9 cellular contexts compared by ENCODE assay signal in genomic region chr17:47802341-47803022, GRCh38. TPM values are rescaled to one million over a fixed set of nuclear protein-coding genes. Genes with fewer than 3 reads are reported as not detected.
DNase-seq lines count a peak whose midpoint lies in the region; ATAC-seq and TF ChIP-seq lines count a peak whose summit lies in the region.
"Had no signal": no experiment of that assay in that cellular context is flagged by ENCODE, and none has a peak within 500 bp of the region (broad histone marks: within the 10 kb centered on the region; RNA-seq: fewer than 3 reads in every experiment).

No MANE protein-coding gene starts in this region.

- H3K4me1 ChIP-seq in DND-41 (ENCODE audit: insufficient read depth, low read length) (no peaks in the 10 kb centered on the region), left ventricle myocardium inferior (peaks cover 10% of the 10 kb centered on the region), smooth muscle cell (ENCODE audit: low read depth) (no peaks in the 10 kb centered on the region)

- H3K79me2 ChIP-seq in DND-41 (ENCODE audit: insufficient read depth, low read length) (no peaks in the 10 kb centered on the region), smooth muscle cell (ENCODE audit: low read depth) (no peaks in the 10 kb centered on the region)

- H3K4me3 ChIP-seq in DND-41 (ENCODE audit: low read depth in 1 of 2, low read length in 2 of 2), result no peak overlapping the region
- no peak overlapping the region for H3K4me3 ChIP-seq in left ventricle myocardium inferior
- H3K4me3 ChIP-seq in smooth muscle cell, result no peak overlapping the region

- H3K27ac ChIP-seq in DND-41 (ENCODE audit: low read length) (no peak overlapping the region), left ventricle myocardium inferior (replicated peaks) (no peak overlapping the region), smooth muscle cell (ENCODE audit: low read depth) (no peak overlapping the region)

- H3K9me3 ChIP-seq in DND-41 (ENCODE audit: insufficient read depth, low read length, severe bottlenecking), result no peaks in the 10 kb centered on the region
- H3K9me3 ChIP-seq in left ventricle myocardium inferior (replicated peaks), result no peaks in the 10 kb centered on the region
- no peaks in the 10 kb centered on the region for H3K9me3 ChIP-seq in smooth muscle cell (replicated peaks; ENCODE audit: low read depth)

- no peak overlapping the region for H2AFZ ChIP-seq in DND-41 (ENCODE audit: low read depth, low read length)
- H2AFZ ChIP-seq in smooth muscle cell (ENCODE audit: low read depth), result no peak overlapping the region

- no peaks in the 10 kb centered on the region for H3K27me3 ChIP-seq in DND-41 (ENCODE audit: insufficient read depth, low read length, poor library complexity)
- peaks cover 9% of the 10 kb centered on the region for H3K27me3 ChIP-seq in left ventricle myocardium inferior (ENCODE audit: low read depth)
- peaks cover 15% of the 10 kb centered on the region for H3K27me3 ChIP-seq in smooth muscle cell (ENCODE audit: low read depth)

- 30% methylated on average over 9 of the region's 9 CpGs for WGBS in smooth muscle cell (ENCODE audit: low lambda C conversion rate)

- peak; percentile 73 for TF ChIP-seq CTCF in DND-41 (IDR thresholded peaks at IDR 0.05; ENCODE audit: borderline replicate concordance, extremely low read depth, low read length, poor library complexity, severe bottlenecking)
- peak; percentile 64 for TF ChIP-seq CTCF in left ventricle myocardium inferior (IDR thresholded peaks at IDR 0.05; ENCODE audit: borderline replicate concordance)
- TF ChIP-seq CTCF in smooth muscle cell (IDR thresholded peaks at IDR 0.05; ENCODE audit: borderline replicate concordance, insufficient read depth, poor library complexity, severe bottlenecking), result peak; percentile 36

- H3K9ac ChIP-seq in DND-41 (ENCODE audit: low read depth, low read length) (no peak overlapping the region), smooth muscle cell (ENCODE audit: low read depth) (no peak overlapping the region)

- H3K4me2 ChIP-seq in DND-41 (ENCODE audit: insufficient read depth, low read length) (no peak overlapping the region), smooth muscle cell (no peak overlapping the region)

- H3F3A ChIP-seq in smooth muscle cell (ENCODE audit: low read depth), result no peaks in the 10 kb centered on the region

- intact Hi-C loops in left ventricle myocardium inferior (cut with micrococcal nuclease), result no loop called here

- ATAC-seq in DND-41 (ENCODE audit: insufficient read depth, low read depth), result peak; percentile 92
- ATAC-seq in GM21526 (IDR thresholded peaks at IDR 0.05; ENCODE audit: low FRiP score, unreplicated experiment), result no peak
- no peak for ATAC-seq in HG02970 (IDR thresholded peaks at IDR 0.05; ENCODE audit: low FRiP score, unreplicated experiment)

- peak; percentile 61 for DNase-seq in DND-41
- peak; percentile 61 for DNase-seq in LHCN-M2 (ENCODE audit: low read depth)
- peak; percentile 79 for DNase-seq in RPMI8226
- peak; percentile 39 for DNase-seq in activated gamma-delta T cell treated with anti-CD3 and anti-CD28 coated beads, Interleukin-2, amount 50 U/mL, for 16 hours (ENCODE audit: low read depth)
- DNase-seq in left ventricle myocardium inferior, result no peak
- no peak for DNase-seq in smooth muscle cell (lab: John Stamatoyannopoulos, UW; ENCODE audit: unreplicated experiment)

- peaks cover 8% of the 10 kb centered on the region for H3K36me3 ChIP-seq in DND-41 (ENCODE audit: insufficient read depth, low read length)
- H3K36me3 ChIP-seq in left ventricle myocardium inferior, result peaks cover 4% of the 10 kb centered on the region
- no peaks in the 10 kb centered on the region for H3K36me3 ChIP-seq in smooth muscle cell (ENCODE audit: low read depth)

- H4K20me1 ChIP-seq in DND-41 (ENCODE audit: insufficient read depth, low read length) (peaks cover 4% of the 10 kb centered on the region; the same call in 1 of the 2 replicates), smooth muscle cell (ENCODE audit: low read depth) (no peaks in the 10 kb centered on the region)

RNA-seq across cellular contexts. Expression of gene OSBPL7, which starts 19.1 kb away (rescaled TPM):
- total RNA-seq in LHCN-M2 (2014; rRNA removed), result 15.3 and 21.4 TPM in 2 replicates
- 6.5 TPM for polyA plus RNA-seq in LHCN-M2 (2012)
- 4.4 TPM for total RNA-seq in left ventricle myocardium inferior
- total RNA-seq in smooth muscle cell, result 3.7 and 9.2 TPM in 2 replicates
- 6.3 and 8.4 TPM in 2 replicates for polyA plus RNA-seq in smooth muscle cell

RNA-seq across cellular contexts. Expression of gene MRPL10, which starts 28.9 kb away (rescaled TPM):
- 45.4 and 47.5 TPM in 2 replicates for total RNA-seq in LHCN-M2 (2014; rRNA removed)
- 39.6 TPM for polyA plus RNA-seq in LHCN-M2 (2012)
- total RNA-seq in left ventricle myocardium inferior, result 60.5 TPM
- total RNA-seq in smooth muscle cell, result 24.0 and 30.4 TPM in 2 replicates
- polyA plus RNA-seq in smooth muscle cell, result 36.6 and 40.4 TPM in 2 replicates

RNA-seq across cellular contexts. Expression of gene LRRC46, which starts 29.0 kb away (rescaled TPM):
- total RNA-seq in LHCN-M2 (2014; rRNA removed) (0.45 and 1.4 TPM in 2 replicates), left ventricle myocardium inferior (0.63 TPM), smooth muscle cell (not detected in 2 replicates)
- 1.1 TPM for polyA plus RNA-seq in LHCN-M2 (2012)
- polyA plus RNA-seq in smooth muscle cell, result 0.26 and 1.2 TPM in 2 replicates

RNA-seq across cellular contexts. Expression of gene SCRN2, which starts 38.6 kb away (rescaled TPM):
- total RNA-seq in LHCN-M2 (2014; rRNA removed) (59.8 and 60.2 TPM in 2 replicates), left ventricle myocardium inferior (27.1 TPM), smooth muscle cell (16.0 and 18.6 TPM in 2 replicates)
- polyA plus RNA-seq in LHCN-M2 (2012), result 54.3 TPM
- polyA plus RNA-seq in smooth muscle cell, result 45.0 and 49.4 TPM in 2 replicates

RNA-seq across cellular contexts. Expression of gene SP6, which starts 48.5 kb away (rescaled TPM):
- total RNA-seq in LHCN-M2 (2014; rRNA removed) (not detected in 2 replicates), left ventricle myocardium inferior (0.16 TPM), smooth muscle cell (9.3 and 9.8 TPM in 2 replicates)
- polyA plus RNA-seq in LHCN-M2 (2012), result 0.13 TPM
- 10.7 and 13.1 TPM in 2 replicates for polyA plus RNA-seq in smooth muscle cell
- total RNA-seq: T-helper 2 cell treated with Interferon-gamma antibody and Interleukin-4, amounts not matched to agents 100 ng/mL and 5 ng/mL, for 36 hours had no signal

Comparison
In these comparisons a context has a peak if more than half of its experiments do, and no peak if none do; other contexts are left out.
1. DNase-seq: peak in DND-41 (single experiment), LHCN-M2 (single experiment), RPMI8226 (single experiment) and activated gamma-delta T cell treated with anti-CD3 and anti-CD28 coated beads, Interleukin-2, amount 50 U/mL, for 16 hours (single experiment); none in left ventricle myocardium inferior (single experiment) and smooth muscle cell (single experiment).
2. Peak in every context shown above with its lines, with median percentiles within 50 percentile points of each other: CTCF ChIP-seq.